In the genomic region with DNA sequence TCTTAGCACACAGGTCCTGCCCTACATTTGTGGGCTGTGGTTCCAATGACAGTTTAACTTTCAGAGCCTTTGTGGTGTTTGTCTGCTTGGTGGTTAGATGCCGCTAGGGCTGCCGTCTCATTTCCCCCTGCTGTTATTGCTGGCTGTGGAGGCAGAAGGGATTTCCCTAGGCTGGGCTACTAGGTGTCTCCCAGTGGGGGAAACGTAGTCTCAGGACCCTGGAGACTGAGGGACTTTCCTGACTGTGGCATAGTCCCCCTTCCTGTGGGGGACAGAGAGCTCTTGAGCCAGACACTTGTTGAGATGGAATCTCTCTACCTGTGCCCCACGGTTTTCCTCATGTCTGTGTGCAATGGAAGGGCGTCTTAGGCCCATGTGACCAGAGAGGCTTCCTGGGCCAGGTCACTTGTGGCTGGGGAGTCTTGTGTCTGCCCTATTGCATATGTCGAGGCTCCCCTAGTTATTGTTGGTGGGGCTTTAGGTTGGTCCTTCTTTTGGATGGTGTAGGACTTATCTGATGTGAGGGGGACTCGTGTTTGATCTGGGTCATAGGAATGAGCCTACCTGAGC, we compare ENCODE assay signal across 9 cellular contexts.
DNase-seq lines count a peak whose midpoint lies in the region; ATAC-seq and TF ChIP-seq lines count a peak whose summit lies in the region.
"Had no signal": no experiment of that assay in that cellular context is flagged by ENCODE, and none has a peak within 500 bp of the region (broad histone marks: within the 10 kb centered on the region; RNA-seq: fewer than 3 reads in every experiment).

No MANE protein-coding gene starts in this region.

- no peaks in the 10 kb centered on the region for H3K9me3 Mint-ChIP-seq in activated CD4-positive, alpha-beta memory T cell treated with anti-CD3 and anti-CD28 coated beads for 36 hours
- H3K9me3 Mint-ChIP-seq in memory B cell (no peaks in the 10 kb centered on the region), CD14-positive monocyte (no peaks in the 10 kb centered on the region)

- CTCF ChIA-PET in activated CD4-positive, alpha-beta memory T cell treated with anti-CD3 and anti-CD28 coated beads for 36 hours (lab: Charles Lee), result interaction anchor here (1.3 kb wide), 1 partner anchor 67 kb away, joined by 5 read pairs; no protein-coding TSS in a partner anchor

- H3K27ac Mint-ChIP-seq in activated CD4-positive, alpha-beta memory T cell treated with anti-CD3 and anti-CD28 coated beads for 36 hours, result peak overlapping the region; percentile 29
- H3K27ac Mint-ChIP-seq in memory B cell (no peak overlapping the region), CD14-positive monocyte (peak overlapping the region in 3 of 7 donors; percentile 38 to 60 (median 46))

- peak; percentile 53 for DNase-seq in SKM-1 treated with dmso at 0.1 percent for 144 hours (lab: John Stamatoyannopoulos, UW; ENCODE audit: unreplicated experiment)
- no peak for DNase-seq in SKM-1 (lab: John Stamatoyannopoulos, UW; ENCODE audit: unreplicated experiment)
- DNase-seq in activated CD4-positive, alpha-beta memory T cell treated with anti-CD3 and anti-CD28 coated beads for 36 hours, result peak; percentile 84
- DNase-seq in memory B cell (ENCODE audit: low spot score in 2 of 2), result no peak
- no peak for DNase-seq in CD14-positive monocyte (ENCODE audit: low spot score)
- DNase-seq in DMS79 (lab: John Stamatoyannopoulos, UW), result no peak
- DNase-seq in GM19238 (ENCODE audit: insufficient read length, low spot score), result no peak

- POLR2A ChIA-PET in activated CD4-positive, alpha-beta memory T cell treated with anti-CD3 and anti-CD28 coated beads for 36 hours (lab: Charles Lee), result no interaction called here

- intact Hi-C loops in activated CD4-positive, alpha-beta memory T cell treated with anti-CD3 and anti-CD28 coated beads for 36 hours (cut with micrococcal nuclease), result loop anchor here (1.0 to 2.0 kb wide), 3 partner anchors 31 to 1971 kb away; no protein-coding TSS in a partner anchor
- intact Hi-C loops in CD14-positive monocyte (cut with micrococcal nuclease), result no loop called here

- H3K4me3 Mint-ChIP-seq in activated CD4-positive, alpha-beta memory T cell treated with anti-CD3 and anti-CD28 coated beads for 36 hours, result no peak overlapping the region
- H3K4me3 Mint-ChIP-seq in memory B cell (no peak overlapping the region), CD14-positive monocyte (no peak overlapping the region)

- no peaks in the 10 kb centered on the region for H3K36me3 Mint-ChIP-seq in activated CD4-positive, alpha-beta memory T cell treated with anti-CD3 and anti-CD28 coated beads for 36 hours
- no peaks in the 10 kb centered on the region for H3K36me3 Mint-ChIP-seq in memory B cell
- H3K36me3 Mint-ChIP-seq in CD14-positive monocyte, result peaks cover 0 to 3% of the 10 kb centered on the region in 2 donors

- peak; percentile 98 for ATAC-seq in HG03378 (IDR thresholded peaks at IDR 0.05; ENCODE audit: unreplicated experiment)
- peak; percentile 49 for ATAC-seq in memory B cell (ENCODE audit: low read depth)
- ATAC-seq: A549 had no signal

- TF ChIP-seq CTCF in CD14-positive monocyte (IDR thresholded peaks at IDR 0.05), result no peak

- no peaks in the 10 kb centered on the region for H3K27me3 Mint-ChIP-seq in activated CD4-positive, alpha-beta memory T cell treated with anti-CD3 and anti-CD28 coated beads for 36 hours
- H3K27me3 Mint-ChIP-seq in memory B cell (peaks cover 8% of the 10 kb centered on the region), CD14-positive monocyte (ENCODE audit: low read depth in 3 of 3) (peaks cover 0 to 4% (median 3%) of the 10 kb centered on the region in 3 donors)

- H3K4me1 Mint-ChIP-seq in activated CD4-positive, alpha-beta memory T cell treated with anti-CD3 and anti-CD28 coated beads for 36 hours (ENCODE audit: low read depth), result peaks cover 23% of the 10 kb centered on the region
- H3K4me1 Mint-ChIP-seq in memory B cell (peaks cover 5% of the 10 kb centered on the region), CD14-positive monocyte (peaks cover 13% of the 10 kb centered on the region)

Comparison
In these comparisons a context has a peak if more than half of its experiments do, and no peak if none do; other contexts are left out.
1. DNase-seq: peak in SKM-1 treated with dmso at 0.1 percent for 144 hours (single experiment) and activated CD4-positive, alpha-beta memory T cell treated with anti-CD3 and anti-CD28 coated beads for 36 hours (single experiment); none in SKM-1 (single experiment), memory B cell (0 of 2), CD14-positive monocyte (single experiment), DMS79 (single experiment) and GM19238 (single experiment).